Comparison of ENCODE assay signal across 15 cellular contexts in the genomic region with DNA sequence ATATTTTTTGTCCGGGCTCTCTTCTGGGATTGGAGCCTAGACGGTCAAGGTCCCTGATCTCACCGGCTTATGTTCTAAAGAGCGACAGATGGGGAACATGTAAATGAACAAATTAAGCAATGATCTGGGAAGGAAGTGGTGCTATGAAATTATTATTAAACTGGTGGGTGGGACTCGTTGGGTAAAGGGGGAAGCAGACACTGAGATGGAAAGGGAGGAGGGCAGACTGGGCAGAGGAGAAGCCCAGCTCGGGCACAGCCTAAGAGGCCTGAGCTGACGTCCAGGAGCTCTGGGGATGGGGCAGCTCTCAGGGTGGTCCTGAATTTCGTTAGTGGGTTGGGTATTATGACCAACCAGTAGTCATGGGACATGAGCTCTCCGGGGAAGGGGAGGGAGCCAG.
"Had no signal": no experiment of that assay in that cellular context is flagged by ENCODE, and none has a peak within 500 bp of the region (broad histone marks: within the 10 kb centered on the region; RNA-seq: fewer than 3 reads in every experiment).

No MANE protein-coding gene starts in this region.

- H3K36me3 ChIP-seq: ovary had no signal

- DNase-seq: activated CD4-positive, alpha-beta T cell treated with anti-CD3 and anti-CD28 coated beads, Interleukin-2, amount 10 ng/mL, durations not matched to agents 24 days and 14 days; activated CD4-positive, CD25-positive, alpha-beta regulatory T cell; activated CD8-positive, alpha-beta memory T cell treated with anti-CD3 and anti-CD28 coated beads, Interleukin-2, amount 50 U/mL, for 48 hours; activated naive CD8-positive, alpha-beta T cell treated with anti-CD3 and anti-CD28 coated beads for 36 hours; amygdala; body of pancreas; effector CD4-positive, alpha-beta T cell; foreskin fibroblast; left ventricle myocardium superior; mesendoderm; ovary; stimulated activated naive CD8-positive, alpha-beta T cell treated with anti-CD3 and anti-CD28 coated beads, Interleukin-15, amount 100 ng/mL, for 72 hours had no signal

- H3K4me1 ChIP-seq: body of pancreas had no signal

- H3K27me3 ChIP-seq: body of pancreas, ovary had no signal

- FAIRE-seq: endothelial cell of umbilical vein had no signal

- H3K4me3 ChIP-seq: body of pancreas, coronary artery, ovary had no signal

- H3K9me3 ChIP-seq: body of pancreas, ovary had no signal

- ATAC-seq: body of pancreas, left ventricle myocardium superior, sciatic nerve had no signal

- H3K27ac ChIP-seq: body of pancreas, coronary artery, ovary had no signal
